2 cellular contexts compared by ENCODE assay signal in genomic region chr20:23658336-23658735, GRCh38.
TF ChIP-seq lines count a peak whose summit lies in the region.

No MANE protein-coding gene starts in this region.

TF ChIP-seq in GM23338, 12 proteins besides CTCF, POLR2A, EP300 and RAD21 (continued from another document):
- no peak for TF ChIP-seq STAT1 (IDR thresholded peaks at IDR 0.05; ENCODE audit: unreplicated experiment)
- no peak for TF ChIP-seq EZH2phosphoT487 (IDR thresholded peaks at IDR 0.05; ENCODE audit: unreplicated experiment)
- TF ChIP-seq ETS1 (IDR thresholded peaks at IDR 0.05) = no peak
- no peak for TF ChIP-seq ZNF462 (CRISPR knock-in tag; IDR thresholded peaks at IDR 0.05)
- TF ChIP-seq NANOG (IDR thresholded peaks at IDR 0.05; ENCODE audit: borderline replicate concordance) = no peak
- no peak for TF ChIP-seq JUNB (IDR thresholded peaks at IDR 0.05; ENCODE audit: unreplicated experiment)
- no peak for TF ChIP-seq ZNF331 (CRISPR knock-in tag; IDR thresholded peaks at IDR 0.05; ENCODE audit: low read depth)
- no peak for TF ChIP-seq REST (IDR thresholded peaks at IDR 0.05; ENCODE audit: unreplicated experiment)
- no peak for TF ChIP-seq POLR2AphosphoS5 (IDR thresholded peaks at IDR 0.05; ENCODE audit: low read depth)
- no peak for TF ChIP-seq ZNF114 (CRISPR knock-in tag; IDR thresholded peaks at IDR 0.05)

TF ChIP-seq in endothelial cell of umbilical vein, 7 proteins besides CTCF, POLR2A, EP300 and RAD21 (continued from another document):
- TF ChIP-seq MAX (IDR thresholded peaks at IDR 0.05; ENCODE audit: insufficient read depth, insufficient read length) = no peak
- no peak for TF ChIP-seq EZH2 (IDR thresholded peaks at IDR 0.05; ENCODE audit: borderline replicate concordance, low read depth, low read length, severe bottlenecking)
- TF ChIP-seq MYC (IDR thresholded peaks at IDR 0.05; ENCODE audit: low read depth, low read length) = no peak
- no peak for TF ChIP-seq FOS (IDR thresholded peaks at IDR 0.05; ENCODE audit: borderline replicate concordance, insufficient read depth, low read length)
- TF ChIP-seq JUN (IDR thresholded peaks at IDR 0.05; ENCODE audit: borderline replicate concordance, insufficient read depth, insufficient read length, low read depth) = no peak
- no peak for TF ChIP-seq GATA2 (IDR thresholded peaks at IDR 0.05; ENCODE audit: insufficient read depth, insufficient read length, low read depth, low read length)
